In genomic region chr19:36528194-36528920, GRCh38 we compare ENCODE assay signal across 8 cellular contexts. TPM values are rescaled to one million over a fixed set of nuclear protein-coding genes. Genes with fewer than 3 reads are reported as not detected.
DNase-seq lines count a peak whose midpoint lies in the region; ATAC-seq and TF ChIP-seq lines count a peak whose summit lies in the region.

TSS of gene ZNF260 (minus strand) at chr19:36528271. CDS start at chr19:36515238, 13,033 bp downstream.

- H3K27me3 ChIP-seq in BJ (ENCODE audit: control insufficient read depth, insufficient read depth, low read length), result no peaks in the 10 kb centered on the region

- TF ChIP-seq CTCF in BJ (IDR thresholded peaks at IDR 0.05; ENCODE audit: insufficient read depth, low read depth, low read length), result peak; percentile 5; the same call in 1 of the 2 replicates

- peak; percentile 92 for DNase-seq in BJ (ENCODE audit: low read depth)
- peak; percentile 81 for DNase-seq in GM19240 (ENCODE audit: insufficient read length, low spot score)
- DNase-seq in NCI-H69 (lab: John Stamatoyannopoulos, UW), result peak; percentile 98
- DNase-seq in activated CD4-positive, alpha-beta T cell treated with anti-CD3 and anti-CD28 coated beads, Interleukin-2, amount 50 U/mL, for 1 hour, result peak; percentile 86
- peak; percentile 98 for DNase-seq in dedifferentiated amniotic fluid mesenchymal stem cell (ENCODE audit: extremely low spot score)
- DNase-seq in left kidney (ENCODE audit: low read depth, low spot score), result peak; percentile 99
- DNase-seq in stimulated activated CD4-positive, alpha-beta T cell treated with anti-CD3 and anti-CD28 coated beads, Interleukin-1b, Interleukin-23, amount 100 ng/mL, for 48 hours, result peak; percentile 95

- POLR2A ChIA-PET in BJ (lab: Charles Lee), result interaction anchor here (0.9 kb wide), 1 partner anchor 45 kb away, joined by 3 read pairs; the partner anchor contains the start of gene ZNF529

- peak; percentile 86 for ATAC-seq in HG03460 (IDR thresholded peaks at IDR 0.05; ENCODE audit: unreplicated experiment)

- H3K4me3 ChIP-seq in BJ (ENCODE audit: low read depth, low read length), result peak within 1 kb of the TSS; percentile 73

- H3K36me3 ChIP-seq in BJ (ENCODE audit: control insufficient read depth, insufficient read depth, low read length), result no peaks in the 10 kb centered on the region; the same call in 1 of the 2 replicates

- CTCF ChIA-PET in BJ (lab: Yijun Ruan, JAX), result interaction anchor here (1.3 kb wide), 1 partner anchor 16 kb away, joined by 3 read pairs; no protein-coding TSS in a partner anchor

RNA-seq across cellular contexts. Expression of gene ZNF260, which starts in this region (rescaled TPM):
- 3.6 and 11.0 TPM in 2 replicates for polyA plus RNA-seq in BJ (2011; rRNA removed)
- 9.3 and 10.0 TPM in 2 replicates for polyA minus RNA-seq in BJ (2011; rRNA and poly(A)+ RNA removed)

Comparison
In these comparisons a context has a peak if more than half of its experiments do, and no peak if none do; other contexts are left out.
1. Peak in every context shown above with its lines: DNase-seq, ATAC-seq and H3K4me3 ChIP-seq.